In the genomic region with DNA sequence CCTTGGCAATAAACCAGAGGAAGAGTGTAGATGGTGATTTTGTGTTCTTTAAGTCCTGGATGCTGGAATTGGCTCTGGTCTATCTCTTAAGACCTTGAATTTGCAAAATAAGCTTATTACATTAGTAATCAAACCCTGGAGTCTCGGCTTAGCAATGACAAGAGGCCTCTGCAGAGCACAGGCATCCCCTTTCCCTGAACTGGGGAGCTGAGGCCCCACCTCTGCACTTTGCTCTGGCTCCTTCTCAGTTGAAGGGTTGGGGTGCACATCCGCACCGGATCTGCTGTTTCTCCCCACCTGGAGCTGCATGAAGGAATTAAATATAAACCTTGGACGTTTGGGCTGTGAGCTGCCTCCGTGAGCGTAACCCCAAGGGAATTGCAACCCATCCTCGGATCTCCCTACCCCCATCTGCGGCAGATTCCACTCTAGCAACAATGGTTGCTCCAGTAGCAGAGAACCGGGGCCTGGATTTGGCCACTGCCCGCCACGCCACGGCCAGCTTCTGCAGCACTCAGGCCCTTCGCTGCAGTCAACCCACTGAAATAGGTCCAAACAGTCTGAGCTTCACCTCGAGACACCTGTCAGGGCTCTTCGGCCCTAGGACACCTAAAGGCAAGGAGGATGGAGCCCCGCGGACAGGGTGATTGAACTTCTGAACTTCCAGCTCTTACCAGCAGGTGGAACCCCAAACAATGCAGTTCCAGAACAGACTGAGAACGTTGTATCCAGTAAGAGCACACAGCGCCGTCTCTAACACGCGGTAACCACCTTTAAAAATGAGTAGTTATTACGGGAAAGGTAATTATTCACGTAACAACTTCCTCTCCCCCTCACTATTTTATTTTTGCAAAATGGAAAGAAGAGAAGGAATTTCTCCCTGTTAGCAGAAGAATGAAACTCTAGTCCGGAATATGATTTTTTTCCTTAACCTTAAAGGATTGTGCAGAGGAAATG, we compare ENCODE assay signal across 8 cellular contexts. TPM values are rescaled to one million over a fixed set of nuclear protein-coding genes. Genes with fewer than 3 reads are reported as not detected.
DNase-seq lines count a peak whose midpoint lies in the region; ATAC-seq and TF ChIP-seq lines count a peak whose summit lies in the region.

No MANE protein-coding gene starts in this region.

- H3K9me3 Mint-ChIP-seq in activated T-helper 2 cell treated with anti-CD3 and anti-CD28 coated beads, Interferon-gamma antibody, Interleukin-2, Interleukin-4, amounts not matched to agents 10 μg/mL and 5 μg/mL and 100 μg/mL, durations not matched to agents 14 hours and 24 hours and 36 hours, result no peaks in the 10 kb centered on the region

- ATAC-seq in DND-41 (ENCODE audit: insufficient read depth, low read depth) (peak; percentile 99), GM21786 (IDR thresholded peaks at IDR 0.05; ENCODE audit: unreplicated experiment) (peak; percentile 52)

- H3K4me1 Mint-ChIP-seq in activated T-helper 2 cell treated with anti-CD3 and anti-CD28 coated beads, Interferon-gamma antibody, Interleukin-2, Interleukin-4, amounts not matched to agents 10 μg/mL and 5 μg/mL and 100 μg/mL, durations not matched to agents 14 hours and 24 hours and 36 hours (ENCODE audit: low read depth), result peaks cover 9% of the 10 kb centered on the region

- H3K4me3 ChIP-seq in DND-41 (ENCODE audit: low read depth in 1 of 2, low read length in 2 of 2) (no peak overlapping the region), fibroblast of villous mesenchyme (ENCODE audit: low read depth, low read length) (no peak overlapping the region), suprapubic skin (no peak overlapping the region)

- H3K9ac ChIP-seq in DND-41 (ENCODE audit: low read depth, low read length), result no peak overlapping the region

- no peaks in the 10 kb centered on the region for H3K79me2 ChIP-seq in DND-41 (ENCODE audit: insufficient read depth, low read length)

- no peak for TF ChIP-seq EP300 in suprapubic skin (IDR thresholded peaks at IDR 0.05)

- H3K4me3 Mint-ChIP-seq in activated T-helper 2 cell treated with anti-CD3 and anti-CD28 coated beads, Interferon-gamma antibody, Interleukin-2, Interleukin-4, amounts not matched to agents 10 μg/mL and 5 μg/mL and 100 μg/mL, durations not matched to agents 14 hours and 24 hours and 36 hours (ENCODE audit: low read depth), result no peak overlapping the region

- no peaks in the 10 kb centered on the region for H3K9me3 ChIP-seq in DND-41 (ENCODE audit: insufficient read depth, low read length, severe bottlenecking)
- no peaks in the 10 kb centered on the region for H3K9me3 ChIP-seq in suprapubic skin

- no peaks in the 10 kb centered on the region for H3K36me3 Mint-ChIP-seq in activated T-helper 2 cell treated with anti-CD3 and anti-CD28 coated beads, Interferon-gamma antibody, Interleukin-2, Interleukin-4, amounts not matched to agents 10 μg/mL and 5 μg/mL and 100 μg/mL, durations not matched to agents 14 hours and 24 hours and 36 hours (ENCODE audit: low read depth)

- H4K20me1 ChIP-seq in DND-41 (ENCODE audit: insufficient read depth, low read length), result no peaks in the 10 kb centered on the region

- peaks cover 30% of the 10 kb centered on the region for H3K27me3 Mint-ChIP-seq in activated T-helper 2 cell treated with anti-CD3 and anti-CD28 coated beads, Interferon-gamma antibody, Interleukin-2, Interleukin-4, amounts not matched to agents 10 μg/mL and 5 μg/mL and 100 μg/mL, durations not matched to agents 14 hours and 24 hours and 36 hours (ENCODE audit: low read depth)

- DNase-seq in DND-41 (peak; percentile 69), RPMI7951 (ENCODE audit: low read depth) (peak; percentile 60), fibroblast of villous mesenchyme (ENCODE audit: low read depth) (peak; percentile 72), occipital lobe (lab: John Stamatoyannopoulos, UW) (peak; percentile 19), suprapubic skin (ENCODE audit: low spot score in 2 of 2) (peak in 1 of 2 donors; percentile 78)
- peak; percentile 65 for DNase-seq in activated T-helper 2 cell treated with anti-CD3 and anti-CD28 coated beads, Interferon-gamma antibody, Interleukin-2, Interleukin-4, amounts not matched to agents 10 μg/mL and 5 μg/mL and 100 μg/mL, durations not matched to agents 14 hours and 24 hours and 36 hours (ENCODE audit: low spot score)

- no peak overlapping the region for H3K27ac Mint-ChIP-seq in activated T-helper 2 cell treated with anti-CD3 and anti-CD28 coated beads, Interferon-gamma antibody, Interleukin-2, Interleukin-4, amounts not matched to agents 10 μg/mL and 5 μg/mL and 100 μg/mL, durations not matched to agents 14 hours and 24 hours and 36 hours

- intact Hi-C loops in activated T-helper 2 cell treated with anti-CD3 and anti-CD28 coated beads, Interferon-gamma antibody, Interleukin-2, Interleukin-4, amounts not matched to agents 10 μg/mL and 5 μg/mL and 100 μg/mL, durations not matched to agents 14 hours and 24 hours and 36 hours (cut with micrococcal nuclease), result loop anchor here (1.0 to 2.0 kb wide), 4 partner anchors 54 to 363 kb away; partner anchors contain the start of genes CAPRIN1 and NAT10

- no peak overlapping the region for H2AFZ ChIP-seq in DND-41 (ENCODE audit: low read depth, low read length)

- H3K36me3 ChIP-seq in DND-41 (ENCODE audit: insufficient read depth, low read length) (no peaks in the 10 kb centered on the region), suprapubic skin (no peaks in the 10 kb centered on the region)

- H3K4me1 ChIP-seq in DND-41 (ENCODE audit: insufficient read depth, low read length) (peaks cover 6% of the 10 kb centered on the region), suprapubic skin (peaks cover 14% of the 10 kb centered on the region)

- TF ChIP-seq POLR2A in suprapubic skin (IDR thresholded peaks at IDR 0.05), result no peak

- H3K4me2 ChIP-seq in DND-41 (ENCODE audit: insufficient read depth, low read length), result peak overlapping the region; percentile 34; the same call in 1 of the 2 replicates

- WGBS in suprapubic skin, result 22% methylated on average over 21 of the region's 25 CpGs

- H3K27ac ChIP-seq in DND-41 (ENCODE audit: low read length) (no peak overlapping the region), suprapubic skin (no peak overlapping the region)

- peak; percentile 83 for TF ChIP-seq CTCF in DND-41 (IDR thresholded peaks at IDR 0.05; ENCODE audit: borderline replicate concordance, extremely low read depth, low read length, poor library complexity, severe bottlenecking)
- TF ChIP-seq CTCF in LNCAP (IDR thresholded peaks at IDR 0.05), result peak; percentile 77
- peak; percentile 85 for TF ChIP-seq CTCF in fibroblast of villous mesenchyme (IDR thresholded peaks at IDR 0.05; ENCODE audit: insufficient read depth, low read depth, low read length)
- peak; percentile 68 to 77 for TF ChIP-seq CTCF in suprapubic skin (IDR thresholded peaks at IDR 0.05)

- H3K27me3 ChIP-seq in DND-41 (ENCODE audit: insufficient read depth, low read length, poor library complexity) (peaks cover 11% of the 10 kb centered on the region), suprapubic skin (no peaks in the 10 kb centered on the region)

RNA-seq across cellular contexts. Expression of gene CAPRIN1, which starts 54.8 kb away (rescaled TPM):
- total RNA-seq in RPMI7951 (2014; rRNA removed; shearing (Covaris generic)), result 139 and 165 TPM in 2 replicates
- 285 and 286 TPM in 2 replicates for total RNA-seq in activated T-helper 2 cell treated with anti-CD3 and anti-CD28 coated beads, Interferon-gamma antibody, Interleukin-2, Interleukin-4, amounts not matched to agents 10 μg/mL and 5 μg/mL and 100 μg/mL, durations not matched to agents 14 hours and 24 hours and 36 hours
- total RNA-seq in fibroblast of villous mesenchyme (172 and 240 TPM in 2 replicates), occipital lobe (292 TPM), suprapubic skin (100 to 1,000 TPM; 109 to 137 (median 117) TPM)
